ENCODE assay signal across 30 cellular contexts in the genomic region with DNA sequence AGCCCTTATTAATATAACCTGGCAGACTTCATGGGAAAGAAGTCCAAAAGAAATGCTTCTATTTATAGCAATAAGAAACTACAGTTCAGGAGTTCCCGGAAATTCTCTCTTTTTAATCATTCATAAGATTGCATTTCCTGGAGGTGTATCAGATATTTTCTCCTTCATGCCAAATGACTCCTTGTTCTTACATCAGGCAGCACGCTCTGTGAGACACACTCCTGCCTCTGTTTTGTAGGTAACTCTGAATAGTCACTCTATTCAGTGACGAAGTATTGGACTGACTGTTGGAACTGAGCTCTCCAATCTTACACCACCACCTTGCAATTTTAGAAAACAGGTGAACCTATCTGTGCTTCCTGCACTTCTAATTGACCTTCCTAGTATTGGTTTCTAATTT.
"Had no signal": no experiment of that assay in that cellular context is flagged by ENCODE, and none has a peak within 500 bp of the region (broad histone marks: within the 10 kb centered on the region; RNA-seq: fewer than 3 reads in every experiment).

No MANE protein-coding gene starts in this region.

- DNase-seq: activated CD4-positive, alpha-beta memory T cell treated with anti-CD3 and anti-CD28 coated beads for 36 hours; activated CD4-positive, alpha-beta T cell treated with anti-CD3 and anti-CD28 coated beads for 36 hours; activated CD4-positive, alpha-beta T cell treated with anti-CD3 and anti-CD28 coated beads, Interleukin-2, amount 10 ng/mL, durations not matched to agents 24 days and 14 days; activated CD4-positive, CD25-positive, alpha-beta regulatory T cell; activated CD4-positive, CD25-positive, alpha-beta regulatory T cell treated with anti-CD3 and anti-CD28 coated beads, Interleukin-2, amount 50 U/mL, for 72 hours; activated CD8-positive, alpha-beta memory T cell treated with anti-CD3 and anti-CD28 coated beads, Interleukin-2, amount 10 ng/mL, durations not matched to agents 7 days and 5 days; activated CD8-positive, alpha-beta memory T cell treated with anti-CD3 and anti-CD28 coated beads, Interleukin-2, amount 50 U/mL, for 4 hours; activated CD8-positive, alpha-beta T cell treated with anti-CD3 and anti-CD28 coated beads, Interleukin-2, amount 10 ng/mL, durations not matched to agents 7 days and 5 days; activated effector memory CD4-positive, alpha-beta T cell treated with anti-CD3 and anti-CD28 coated beads, Interleukin-2, amount 50 U/mL, for 16 hours; activated naive CD4-positive, alpha-beta T cell treated with anti-CD3 and anti-CD28 coated beads for 36 hours; activated naive CD8-positive, alpha-beta T cell treated with anti-CD3 and anti-CD28 coated beads for 36 hours; activated naive CD8-positive, alpha-beta T cell treated with anti-CD3 and anti-CD28 coated beads, Interleukin-2, amount 50 U/mL, for 24 hours; activated T-cell treated with anti-CD3 and anti-CD28 coated beads, Interleukin-2, amount 50 U/mL, for 1 hour; activated T-cell treated with anti-CD3 and anti-CD28 coated beads, Interleukin-2, amount 50 U/mL, for 48 hours; adrenal gland; amygdala; aorta; body of pancreas; central memory CD4-positive, alpha-beta T cell; cerebellar nuclear complex; colonic mucosa; effector CD8-positive, alpha-beta T cell; erythroblast; esophagus squamous epithelium; foreskin fibroblast; head of caudate nucleus; T-helper 2 cell had no signal

- H3K4me1 ChIP-seq: adrenal gland, body of pancreas, colonic mucosa, esophagus squamous epithelium had no signal

- ATAC-seq: activated CD4-positive, alpha-beta T cell treated with anti-CD3 and anti-CD28 coated beads for 36 hours; activated CD8-positive, alpha-beta memory T cell treated with anti-CD3 and anti-CD28 coated beads, Interleukin-2, amount 10 ng/mL, durations not matched to agents 7 days and 5 days; activated CD8-positive, alpha-beta T cell treated with anti-CD3 and anti-CD28 coated beads, Interleukin-2, amount 10 ng/mL, durations not matched to agents 7 days and 5 days; activated naive CD8-positive, alpha-beta T cell treated with anti-CD3 and anti-CD28 coated beads, Interleukin-2, amount 50 U/mL, for 24 hours; body of pancreas had no signal

- H3K9me3 ChIP-seq: adrenal gland, body of pancreas, colonic mucosa, esophagus squamous epithelium had no signal

- H3K27ac ChIP-seq: adrenal gland, body of pancreas, colonic mucosa, esophagus squamous epithelium had no signal

- H3K4me3 ChIP-seq: adrenal gland, body of pancreas, colonic mucosa, esophagus squamous epithelium had no signal

- H3K36me3 ChIP-seq: adrenal gland, colonic mucosa, esophagus squamous epithelium had no signal

- H3K27me3 ChIP-seq: adrenal gland, body of pancreas, colonic mucosa, esophagus squamous epithelium had no signal

- FAIRE-seq: endometrium, endothelial cell of umbilical vein, frontal cortex had no signal
